36 cellular contexts compared by ENCODE assay signal in the genomic region with DNA sequence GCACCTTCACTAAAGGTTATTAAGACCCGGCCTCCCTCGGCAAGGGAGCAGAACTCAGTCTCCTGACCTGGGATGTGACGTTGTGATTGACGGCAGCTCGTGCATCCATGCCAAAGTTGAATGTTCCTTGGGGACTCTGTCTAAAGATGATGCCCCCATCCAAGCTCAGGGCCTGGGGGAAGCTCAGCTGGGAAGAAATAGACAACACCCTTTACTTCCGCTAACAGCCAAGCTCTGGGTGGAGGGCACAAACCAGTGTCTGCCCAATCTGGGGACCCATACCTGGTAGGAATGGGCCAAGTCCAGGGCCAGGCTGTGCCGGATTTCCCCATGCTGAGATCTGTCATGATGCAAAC.
"Had no signal": no experiment of that assay in that cellular context is flagged by ENCODE, and none has a peak within 500 bp of the region (broad histone marks: within the 10 kb centered on the region; RNA-seq: fewer than 3 reads in every experiment).

No MANE protein-coding gene starts in this region.

- H3K27ac Mint-ChIP-seq: activated B cell treated with CpG ODN at 0.5 μM for 24 hours; activated CD4-positive, alpha-beta memory T cell treated with anti-CD3 and anti-CD28 coated beads for 36 hours; activated CD4-positive, alpha-beta T cell treated with anti-CD3 and anti-CD28 coated beads, Interleukin-2, amount 10 ng/mL, durations not matched to agents 24 days and 14 days; activated CD8-positive, alpha-beta T cell treated with anti-CD3 and anti-CD28 coated beads for 36 hours; activated naive CD4-positive, alpha-beta T cell treated with anti-CD3 and anti-CD28 coated beads for 36 hours; activated naive CD4-positive, alpha-beta T cell treated with anti-CD3 and anti-CD28 coated beads, Interleukin-2, amount 50 U/mL, for 72 hours; activated naive CD8-positive, alpha-beta T cell treated with anti-CD3 and anti-CD28 coated beads for 36 hours; activated T-cell treated with anti-CD3 and anti-CD28 coated beads, Interleukin-2, amount 50 U/mL, for 72 hours; activated T-helper 1 cell treated with anti-CD3 and anti-CD28 coated beads, Interleukin-12 subunit alpha, Interleukin-12 subunit beta, Interleukin-2, Interleukin-4 antibody, amounts not matched to agents 30 ng/mL and 10 ng/mL and 1 ng/mL, durations not matched to agents 14 hours and 24 hours and 36 hours; activated T-helper 17 cell treated with anti-CD3 and anti-CD28 coated beads, Interleukin-2, amount 50 U/mL, for 72 hours; T-helper 1 cell treated with Interleukin-12 subunit alpha and Interleukin-12 subunit beta and Interleukin-4 antibody, amounts not matched to agents 30 μg/mL and 1 μg/mL, for 36 hours; T-helper 2 cell treated with Interferon-gamma antibody and Interleukin-4, amounts not matched to agents 5 μg/mL and 100 μg/mL, for 36 hours had no signal

- H3K27me3 Mint-ChIP-seq: activated CD4-positive, alpha-beta T cell treated with anti-CD3 and anti-CD28 coated beads, Interleukin-2, amount 10 ng/mL, durations not matched to agents 24 days and 14 days; activated CD8-positive, alpha-beta T cell treated with anti-CD3 and anti-CD28 coated beads for 36 hours; activated naive CD8-positive, alpha-beta T cell treated with anti-CD3 and anti-CD28 coated beads for 36 hours had no signal

- H3K9me3 ChIP-seq: adrenal gland had no signal

- H3K4me3 Mint-ChIP-seq: activated B cell treated with CpG ODN at 0.5 μM for 24 hours; activated CD4-positive, alpha-beta memory T cell treated with anti-CD3 and anti-CD28 coated beads for 36 hours; activated CD4-positive, alpha-beta T cell treated with anti-CD3 and anti-CD28 coated beads, Interleukin-2, amount 10 ng/mL, durations not matched to agents 24 days and 14 days; activated CD8-positive, alpha-beta T cell treated with anti-CD3 and anti-CD28 coated beads for 36 hours; activated naive CD4-positive, alpha-beta T cell treated with anti-CD3 and anti-CD28 coated beads for 36 hours; activated naive CD8-positive, alpha-beta T cell treated with anti-CD3 and anti-CD28 coated beads for 36 hours; activated T-cell treated with anti-CD3 and anti-CD28 coated beads, Interleukin-2, amount 50 U/mL, for 4 hours; activated T-cell treated with anti-CD3 and anti-CD28 coated beads, Interleukin-2, amount 50 U/mL, for 72 hours; activated T-helper 1 cell treated with anti-CD3 and anti-CD28 coated beads, Interleukin-12 subunit alpha, Interleukin-12 subunit beta, Interleukin-2, Interleukin-4 antibody, amounts not matched to agents 30 ng/mL and 10 ng/mL and 1 ng/mL, durations not matched to agents 14 hours and 24 hours and 36 hours; activated T-helper 17 cell treated with anti-CD3 and anti-CD28 coated beads, Interleukin-2, amount 50 U/mL, for 72 hours; T-helper 1 cell treated with Interleukin-12 subunit alpha and Interleukin-12 subunit beta and Interleukin-4 antibody, amounts not matched to agents 30 μg/mL and 1 μg/mL, for 36 hours; T-helper 2 cell treated with Interferon-gamma antibody and Interleukin-4, amounts not matched to agents 5 μg/mL and 100 μg/mL, for 36 hours had no signal

- H3K9me3 Mint-ChIP-seq: activated CD4-positive, alpha-beta T cell treated with anti-CD3 and anti-CD28 coated beads, Interleukin-2, amount 10 ng/mL, durations not matched to agents 24 days and 14 days; activated T-helper 1 cell treated with anti-CD3 and anti-CD28 coated beads, Interleukin-12 subunit alpha, Interleukin-12 subunit beta, Interleukin-2, Interleukin-4 antibody, amounts not matched to agents 30 ng/mL and 10 ng/mL and 1 ng/mL, durations not matched to agents 14 hours and 24 hours and 36 hours; activated T-helper 17 cell treated with anti-CD3 and anti-CD28 coated beads, Interleukin-2, amount 50 U/mL, for 72 hours had no signal

- H3K4me1 Mint-ChIP-seq: activated B cell treated with CpG ODN at 0.5 μM for 24 hours; activated CD4-positive, alpha-beta T cell treated with anti-CD3 and anti-CD28 coated beads, Interleukin-2, amount 10 ng/mL, durations not matched to agents 24 days and 14 days; activated naive CD8-positive, alpha-beta T cell treated with anti-CD3 and anti-CD28 coated beads for 36 hours; activated T-helper 17 cell treated with anti-CD3 and anti-CD28 coated beads, Interleukin-2, amount 50 U/mL, for 72 hours had no signal

- H3K4me3 ChIP-seq: adrenal gland, body of pancreas, breast epithelium had no signal

- H3K27me3 ChIP-seq: adrenal gland, body of pancreas, brain microvascular endothelial cell, breast epithelium had no signal

- FAIRE-seq: astrocyte, TTC549 had no signal

- H3K27ac ChIP-seq: adrenal gland, body of pancreas, brain microvascular endothelial cell, breast epithelium, VCaP had no signal

- DNase-seq: activated B cell treated with CpG ODN at 0.5 μM for 24 hours; activated CD4-positive, alpha-beta memory T cell treated with anti-CD3 and anti-CD28 coated beads for 36 hours; activated CD4-positive, alpha-beta T cell treated with anti-CD3 and anti-CD28 coated beads for 4 hours; activated CD4-positive, alpha-beta T cell treated with anti-CD3 and anti-CD28 coated beads, Interleukin-2, amount 10 ng/mL, durations not matched to agents 24 days and 14 days; activated CD4-positive, alpha-beta T cell treated with anti-CD3 and anti-CD28 coated beads, Interleukin-2, amount 50 U/mL, for 1 hour; activated CD4-positive, alpha-beta T cell treated with anti-CD3 and anti-CD28 coated beads, Interleukin-2, amount 50 U/mL, for 4 hours; activated CD4-positive, CD25-positive, alpha-beta regulatory T cell treated with anti-CD3 and anti-CD28 coated beads, Interleukin-2, amount 50 U/mL, for 72 hours; activated CD8-positive, alpha-beta memory T cell treated with anti-CD3 and anti-CD28 coated beads, Interleukin-2, amount 50 U/mL, for 4 hours; activated CD8-positive, alpha-beta T cell treated with anti-CD3 and anti-CD28 coated beads for 36 hours; activated effector memory CD4-positive, alpha-beta T cell treated with anti-CD3 and anti-CD28 coated beads, Interleukin-2, amount 50 U/mL, for 16 hours; activated gamma-delta T cell treated with Interleukin-2 at 50 U/mL for 16 hours; activated naive CD4-positive, alpha-beta T cell; activated naive CD4-positive, alpha-beta T cell treated with anti-CD3 and anti-CD28 coated beads for 36 hours; activated naive CD4-positive, alpha-beta T cell treated with anti-CD3 and anti-CD28 coated beads, Interleukin-2, amount 50 U/mL, for 16 hours; activated naive CD8-positive, alpha-beta T cell treated with anti-CD3 and anti-CD28 coated beads for 36 hours; activated T-cell treated with anti-CD3 and anti-CD28 coated beads for 4 hours; activated T-cell treated with anti-CD3 and anti-CD28 coated beads, Interleukin-2, amount 50 U/mL, for 1 hour; activated T-cell treated with anti-CD3 and anti-CD28 coated beads, Interleukin-2, amount 50 U/mL, for 4 hours; activated T-cell treated with anti-CD3 and anti-CD28 coated beads, Interleukin-2, amount 50 U/mL, for 72 hours; adrenal gland; amniotic stem cell; body of pancreas; brain microvascular endothelial cell; central memory CD4-positive, alpha-beta T cell; T-helper 1 cell; T-helper 2 cell; T-helper 9 cell had no signal

- ATAC-seq: activated CD8-positive, alpha-beta T cell treated with anti-CD3 and anti-CD28 coated beads for 36 hours; activated naive CD4-positive, alpha-beta T cell treated with anti-CD3 and anti-CD28 coated beads, Interleukin-2, amount 50 U/mL, for 72 hours; activated T-cell treated with anti-CD3 and anti-CD28 coated beads, Interleukin-2, amount 50 U/mL, for 4 hours; activated T-cell treated with anti-CD3 and anti-CD28 coated beads, Interleukin-2, amount 50 U/mL, for 72 hours; activated T-helper 17 cell treated with anti-CD3 and anti-CD28 coated beads, Interleukin-2, amount 50 U/mL, for 72 hours; body of pancreas had no signal

- H3K36me3 ChIP-seq: adrenal gland, brain microvascular endothelial cell, breast epithelium had no signal

- H3K4me1 ChIP-seq: adrenal gland, body of pancreas, breast epithelium had no signal
